ENCODE assay signal across 1 cellular context in the genomic region with DNA sequence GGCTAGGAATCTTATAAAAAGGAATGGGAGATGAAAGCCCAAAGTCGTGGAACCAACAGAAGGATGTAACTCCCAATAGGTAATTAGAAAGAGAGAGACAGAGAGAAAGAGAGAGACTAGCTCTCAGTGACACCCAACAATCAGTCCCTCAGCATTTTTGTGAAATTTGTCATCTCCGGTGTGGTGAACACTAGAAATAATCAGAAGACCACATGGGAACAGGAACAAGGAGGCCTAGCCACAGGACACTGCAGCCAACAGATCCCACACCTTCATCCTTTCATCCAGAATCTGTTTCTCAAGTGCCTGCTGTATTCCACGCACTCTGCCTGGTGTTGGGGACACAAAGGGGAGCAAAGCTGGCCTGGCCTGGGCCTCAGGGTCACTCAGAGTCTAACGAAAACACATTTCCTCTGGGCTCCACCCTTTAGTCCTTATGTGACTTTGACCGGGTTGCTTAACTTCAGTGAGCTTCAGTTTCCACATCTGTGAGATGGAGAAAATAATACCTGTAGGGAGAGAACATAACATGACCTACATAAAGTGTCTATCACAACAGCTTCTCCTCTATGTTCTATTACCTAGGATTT.
TF ChIP-seq lines count a peak whose summit lies in the region.

No MANE protein-coding gene starts in this region.

TF ChIP-seq in HepG2, 621 proteins besides CTCF, POLR2A, EP300 and RAD21:
- TF ChIP-seq ZNF878 (CRISPR knock-in tag; IDR thresholded peaks at IDR 0.05) (no peak), NRL (CRISPR knock-in tag; IDR thresholded peaks at IDR 0.05; ENCODE audit: borderline replicate concordance) (no peak), ZNF180 (CRISPR knock-in tag; IDR thresholded peaks at IDR 0.05; ENCODE audit: borderline replicate concordance, low read depth) (no peak), ZNF780A (CRISPR knock-in tag; IDR thresholded peaks at IDR 0.05) (no peak), ZNF383 (CRISPR knock-in tag; IDR thresholded peaks at IDR 0.05; ENCODE audit: borderline replicate concordance) (no peak), POGZ (CRISPR knock-in tag; IDR thresholded peaks at IDR 0.05) (no peak), ZNF614 (CRISPR knock-in tag; IDR thresholded peaks at IDR 0.05; ENCODE audit: borderline replicate concordance) (no peak), RXRB (CRISPR knock-in tag; IDR thresholded peaks at IDR 0.05; ENCODE audit: borderline replicate concordance) (no peak)
- TF ChIP-seq, protein P1, sequence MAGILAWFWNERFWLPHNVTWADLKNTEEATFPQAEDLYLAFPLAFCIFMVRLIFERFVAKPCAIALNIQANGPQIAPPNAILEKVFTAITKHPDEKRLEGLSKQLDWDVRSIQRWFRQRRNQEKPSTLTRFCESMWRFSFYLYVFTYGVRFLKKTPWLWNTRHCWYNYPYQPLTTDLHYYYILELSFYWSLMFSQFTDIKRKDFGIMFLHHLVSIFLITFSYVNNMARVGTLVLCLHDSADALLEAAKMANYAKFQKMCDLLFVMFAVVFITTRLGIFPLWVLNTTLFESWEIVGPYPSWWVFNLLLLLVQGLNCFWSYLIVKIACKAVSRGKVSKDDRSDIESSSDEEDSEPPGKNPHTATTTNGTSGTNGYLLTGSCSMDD (CRISPR knock-in tag; IDR thresholded peaks at IDR 0.05) = no peak
- TF ChIP-seq, protein P2, sequence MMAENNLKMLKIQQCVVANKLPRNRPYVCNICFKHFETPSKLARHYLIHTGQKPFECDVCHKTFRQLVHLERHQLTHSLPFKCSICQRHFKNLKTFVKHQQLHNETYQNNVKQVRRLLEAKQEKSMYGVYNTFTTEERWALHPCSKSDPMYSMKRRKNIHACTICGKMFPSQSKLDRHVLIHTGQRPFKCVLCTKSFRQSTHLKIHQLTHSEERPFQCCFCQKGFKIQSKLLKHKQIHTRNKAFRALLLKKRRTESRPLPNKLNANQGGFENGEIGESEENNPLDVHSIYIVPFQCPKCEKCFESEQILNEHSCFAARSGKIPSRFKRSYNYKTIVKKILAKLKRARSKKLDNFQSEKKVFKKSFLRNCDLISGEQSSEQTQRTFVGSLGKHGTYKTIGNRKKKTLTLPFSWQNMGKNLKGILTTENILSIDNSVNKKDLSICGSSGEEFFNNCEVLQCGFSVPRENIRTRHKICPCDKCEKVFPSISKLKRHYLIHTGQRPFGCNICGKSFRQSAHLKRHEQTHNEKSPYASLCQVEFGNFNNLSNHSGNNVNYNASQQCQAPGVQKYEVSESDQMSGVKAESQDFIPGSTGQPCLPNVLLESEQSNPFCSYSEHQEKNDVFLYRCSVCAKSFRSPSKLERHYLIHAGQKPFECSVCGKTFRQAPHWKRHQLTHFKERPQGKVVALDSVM (CRISPR knock-in tag; IDR thresholded peaks at IDR 0.05) = no peak
- TF ChIP-seq, protein P3, sequence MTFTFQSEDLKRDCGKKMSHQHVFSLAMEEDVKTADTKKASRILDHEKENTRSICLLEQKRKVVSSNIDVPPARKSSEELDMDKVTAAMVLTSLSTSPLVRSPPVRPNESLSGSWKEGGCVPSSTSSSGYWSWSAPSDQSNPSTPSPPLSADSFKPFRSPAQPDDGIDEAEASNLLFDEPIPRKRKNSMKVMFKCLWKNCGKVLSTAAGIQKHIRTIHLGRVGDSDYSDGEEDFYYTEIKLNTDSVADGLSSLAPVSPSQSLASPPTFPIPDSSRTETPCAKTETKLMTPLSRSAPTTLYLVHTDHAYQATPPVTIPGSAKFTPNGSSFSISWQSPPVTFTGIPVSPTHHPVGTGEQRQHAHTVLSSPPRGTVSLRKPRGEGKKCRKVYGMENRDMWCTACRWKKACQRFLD (CRISPR knock-in tag; IDR thresholded peaks at IDR 0.05; ENCODE audit: borderline replicate concordance) = no peak
